Comparison of ENCODE assay signal across 18 cellular contexts in genomic region chr17:8658800-8659199, GRCh38. TPM values are rescaled to one million over a fixed set of nuclear protein-coding genes. Genes with fewer than 3 reads are reported as not detected.
DNase-seq lines count a peak whose midpoint lies in the region; ATAC-seq and TF ChIP-seq lines count a peak whose summit lies in the region.
"Had no signal": no experiment of that assay in that cellular context is flagged by ENCODE, and none has a peak within 500 bp of the region (broad histone marks: within the 10 kb centered on the region; RNA-seq: fewer than 3 reads in every experiment).

No MANE protein-coding gene starts in this region.

- H3K36me3 ChIP-seq in A673 (ENCODE audit: insufficient read depth, low read length, poor library complexity, severe bottlenecking): no peaks in the 10 kb centered on the region
- H3K36me3 ChIP-seq: BE2C had no signal

- no peak overlapping the region for H3K27ac ChIP-seq in A673 (ENCODE audit: low read depth, low read length, poor library complexity, severe bottlenecking)

- POLR2A ChIA-PET in A673 (lab: Charles Lee; ENCODE audit: low non-redundant PET): no interaction called here

- H3K27me3 ChIP-seq in A673 (replicated peaks; ENCODE audit: insufficient read depth, low read depth, low read length, poor library complexity): no peaks in the 10 kb centered on the region
- H3K27me3 ChIP-seq: BE2C had no signal

- CTCF ChIA-PET in A673 (lab: Charles Lee): no interaction called here

- no peaks in the 10 kb centered on the region for H3K4me1 ChIP-seq in A673 (ENCODE audit: insufficient read depth, low read length, poor library complexity, severe bottlenecking)
- H3K4me1 ChIP-seq: BE2C had no signal

- H3K4me3 ChIP-seq in A673 (ENCODE audit: low read depth, low read length, poor library complexity, severe bottlenecking): no peak overlapping the region

- peaks cover 10% of the 10 kb centered on the region for H3K9me3 ChIP-seq in A673 (ENCODE audit: low read depth, low read length, poor library complexity, severe bottlenecking)
- H3K9me3 ChIP-seq: BE2C had no signal

- BruUV-seq in A673 (replicated peaks; lab: Mats Ljungman, UMichigan): no TSS peak

- ATAC-seq in HG02759 (IDR thresholded peaks at IDR 0.05; ENCODE audit: unreplicated experiment): no peak

- intact Hi-C loops in A673 (cut with micrococcal nuclease; ENCODE audit: unreplicated experiment): no loop called here

- no peak for TF ChIP-seq CTCF in A673 (conservative IDR thresholded peaks at IDR 0.05; ENCODE audit: low read depth, low read length)

- peak; percentile 45 for DNase-seq in Ammon's horn (ENCODE audit: low spot score)
- DNase-seq in anterior cingulate cortex (lab: John Stamatoyannopoulos, UW): peak in 30 of 58 donors; percentile 1 to 65 (median 16)
- peak; percentile 18 for DNase-seq in inferior parietal cortex (ENCODE audit: extremely low spot score)
- peak; percentile 49 for DNase-seq in superior temporal gyrus (ENCODE audit: extremely low spot score)
- no peak for DNase-seq in NCI-H2081 (lab: John Stamatoyannopoulos, UW)
- DNase-seq in A673 (ENCODE audit: low spot score): no peak
- DNase-seq: 8988T; BE2C; C1 segment of cervical spinal cord; CD4-positive, CD25-positive, alpha-beta regulatory T cell; CD8-positive, alpha-beta memory T cell; COR-L47; DMS 273 treated with DMSO at 0.1 percent for 48 hours; DMS53; DND-41; EL; H9 had no signal

RNA-seq across cellular contexts. Expression of gene MYH10, which starts 28.3 kb away (rescaled TPM):
- total RNA-seq in A673 (2021): 129 and 167 TPM in 2 replicates

Comparison
In these comparisons a context has a peak if more than half of its experiments do, and no peak if none do; other contexts are left out.
1. DNase-seq: peak in Ammon's horn (single experiment), anterior cingulate cortex (30 of 58), inferior parietal cortex (single experiment) and superior temporal gyrus (single experiment); none in NCI-H2081 (0 of 2) and A673 (single experiment).